ENCODE assay signal across 9 cellular contexts in genomic region chr19:46951236-46951986, GRCh38.
DNase-seq lines count a peak whose midpoint lies in the region; ATAC-seq and TF ChIP-seq lines count a peak whose summit lies in the region.
"Had no signal": no experiment of that assay in that cellular context is flagged by ENCODE, and none has a peak within 500 bp of the region (broad histone marks: within the 10 kb centered on the region; RNA-seq: fewer than 3 reads in every experiment).

No MANE protein-coding gene starts in this region.

- H3K4me3 ChIP-seq in OCI-LY1 (ENCODE audit: low read depth, low read length, poor library complexity, severe bottlenecking): no peak overlapping the region
- no peak overlapping the region for H3K4me3 ChIP-seq in fibroblast of mammary gland (ENCODE audit: control insufficient read depth, low read depth, low read length)
- H3K4me3 ChIP-seq in SJCRH30: no peak overlapping the region

- H3K4me2 ChIP-seq in OCI-LY1 (ENCODE audit: low read length): peak overlapping the region; percentile 33; the same call in 1 of the 2 replicates

- peaks cover 46% of the 10 kb centered on the region for H3K4me1 ChIP-seq in OCI-LY1 (ENCODE audit: insufficient read depth, low read length, severe bottlenecking)
- H3K4me1 ChIP-seq in SJCRH30: no peaks in the 10 kb centered on the region

- no peaks in the 10 kb centered on the region for H4K20me1 ChIP-seq in OCI-LY1 (ENCODE audit: insufficient read depth, low read length)

- H3F3A ChIP-seq in OCI-LY1 (ENCODE audit: insufficient read depth, low read length): no peaks in the 10 kb centered on the region

- peak; percentile 63 for DNase-seq in activated naive CD4-positive, alpha-beta T cell treated with Interleukin-2 at 50 U/mL for 16 hours
- no peak for DNase-seq in activated naive CD4-positive, alpha-beta T cell treated with anti-CD3 and anti-CD28 coated beads, Interleukin-2, amount 50 U/mL, for 16 hours
- DNase-seq in fibroblast of mammary gland (ENCODE audit: low read depth) (peak; percentile 66), SIG-M5 treated with dmso at 0.1 percent for 504 hours (lab: John Stamatoyannopoulos, UW; ENCODE audit: unreplicated experiment) (no peak), SJCRH30 (no peak)
- peak; percentile 22 for DNase-seq in stimulated activated naive CD8-positive, alpha-beta T cell treated with anti-CD3 and anti-CD28 coated beads, Interleukin-15, Interleukin-2, amounts not matched to agents 100 U/mL and 50 U/mL, for 24 hours
- no peak for DNase-seq in effector CD4-positive, alpha-beta T cell
- DNase-seq: NCI-H345 had no signal

- H3K79me2 ChIP-seq in OCI-LY1 (ENCODE audit: insufficient read depth, low read length): no peaks in the 10 kb centered on the region

- H3K27ac ChIP-seq in OCI-LY1 (ENCODE audit: low read depth, low read length, poor library complexity, severe bottlenecking): peak overlapping the region; percentile 81
- no peak overlapping the region for H3K27ac ChIP-seq in SJCRH30

- no peaks in the 10 kb centered on the region for H3K9me2 ChIP-seq in OCI-LY1 (ENCODE audit: low read depth, low read length)

- H3K9me3 ChIP-seq in OCI-LY1 (ENCODE audit: low read length) (no peaks in the 10 kb centered on the region), SJCRH30 (replicated peaks) (no peaks in the 10 kb centered on the region)

- no peak overlapping the region for H3K9ac ChIP-seq in OCI-LY1 (ENCODE audit: low read length)

- no peaks in the 10 kb centered on the region for H3K27me3 ChIP-seq in OCI-LY1 (ENCODE audit: insufficient read depth, low read length)
- no peaks in the 10 kb centered on the region for H3K27me3 ChIP-seq in SJCRH30

- no peak overlapping the region for H2AFZ ChIP-seq in OCI-LY1 (ENCODE audit: low read length)

- no peak for TF ChIP-seq CTCF in OCI-LY1 (IDR thresholded peaks at IDR 0.05; ENCODE audit: low read length)
- TF ChIP-seq CTCF in fibroblast of mammary gland (conservative IDR thresholded peaks at IDR 0.05; ENCODE audit: control insufficient read depth, insufficient read depth, low read depth, low read length): no peak

- H3K36me3 ChIP-seq in OCI-LY1 (ENCODE audit: insufficient read depth, low read length) (peaks cover 54% of the 10 kb centered on the region), SJCRH30 (peaks cover 25% of the 10 kb centered on the region; the same call in 1 of the 2 replicates)

- peak; percentile 53 for ATAC-seq in stimulated activated naive CD8-positive, alpha-beta T cell treated with anti-CD3 and anti-CD28 coated beads, Interleukin-15, Interleukin-2, amounts not matched to agents 100 U/mL and 50 U/mL, for 24 hours

Comparison
In these comparisons a context has a peak if more than half of its experiments do, and no peak if none do; other contexts are left out.
1. DNase-seq: peak in activated naive CD4-positive, alpha-beta T cell treated with Interleukin-2 at 50 U/mL for 16 hours (single experiment), fibroblast of mammary gland (single experiment) and stimulated activated naive CD8-positive, alpha-beta T cell treated with anti-CD3 and anti-CD28 coated beads, Interleukin-15, Interleukin-2, amounts not matched to agents 100 U/mL and 50 U/mL, for 24 hours (single experiment); none in activated naive CD4-positive, alpha-beta T cell treated with anti-CD3 and anti-CD28 coated beads, Interleukin-2, amount 50 U/mL, for 16 hours (single experiment), SIG-M5 treated with dmso at 0.1 percent for 504 hours (single experiment), effector CD4-positive, alpha-beta T cell (single experiment) and SJCRH30 (0 of 2).